ENCODE assay signal across 23 cellular contexts in the genomic region with DNA sequence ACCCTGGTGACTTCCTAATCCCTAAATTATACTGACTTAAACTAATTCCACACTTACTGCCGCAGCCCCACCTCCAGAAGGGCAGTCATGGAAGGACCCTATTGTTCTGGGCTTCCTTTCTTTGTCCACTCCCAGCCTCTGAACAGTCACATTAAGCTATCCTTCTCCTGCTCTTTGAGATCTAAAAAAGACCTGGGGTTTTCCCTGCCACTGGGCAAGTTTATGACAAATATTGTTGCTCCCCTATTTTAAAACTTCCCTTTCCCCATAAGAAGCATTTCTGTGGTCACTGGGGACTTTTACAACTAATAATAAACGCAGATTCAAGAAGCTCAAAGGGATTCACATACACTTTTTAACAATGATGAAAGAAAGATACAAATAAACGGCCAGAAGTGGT. TPM values are rescaled to one million over a fixed set of nuclear protein-coding genes. Genes with fewer than 3 reads are reported as not detected.
DNase-seq lines count a peak whose midpoint lies in the region; ATAC-seq and TF ChIP-seq lines count a peak whose summit lies in the region.
"Had no signal": no experiment of that assay in that cellular context is flagged by ENCODE, and none has a peak within 500 bp of the region (broad histone marks: within the 10 kb centered on the region; RNA-seq: fewer than 3 reads in every experiment).

No MANE protein-coding gene starts in this region.

- H3K4me3 Mint-ChIP-seq in activated naive CD8-positive, alpha-beta T cell treated with anti-CD3 and anti-CD28 coated beads, Interleukin-2, amount 50 U/mL, for 24 hours, result no peak overlapping the region
- no peak overlapping the region for H3K4me3 Mint-ChIP-seq in activated naive CD8-positive, alpha-beta T cell treated with anti-CD3 and anti-CD28 coated beads for 36 hours
- peak overlapping the region; percentile 6 for H3K4me3 Mint-ChIP-seq in stimulated activated memory B cell treated with anti-CD40 and anti-IgM and Interleukin-4, amounts not matched to agents 10 μg/mL and 1 μg/mL and 100 μg/mL, for 72 hours
- H3K4me3 Mint-ChIP-seq: activated CD8-positive, alpha-beta T cell treated with anti-CD3 and anti-CD28 coated beads for 36 hours; activated naive CD4-positive, alpha-beta T cell treated with anti-CD3 and anti-CD28 coated beads for 36 hours; naive B cell; type B pancreatic cell had no signal

- H3K4me3 ChIP-seq in fibroblast of pulmonary artery (replicated peaks; ENCODE audit: low read depth, low read length), result no peak overlapping the region
- H3K4me3 ChIP-seq: colonic mucosa, Peyer's patch had no signal

- H3K27me3 Mint-ChIP-seq in activated naive CD8-positive, alpha-beta T cell treated with anti-CD3 and anti-CD28 coated beads, Interleukin-2, amount 50 U/mL, for 24 hours, result peaks cover 3% of the 10 kb centered on the region
- H3K27me3 Mint-ChIP-seq in activated naive CD8-positive, alpha-beta T cell treated with anti-CD3 and anti-CD28 coated beads for 36 hours, result no peaks in the 10 kb centered on the region
- peaks cover 6% of the 10 kb centered on the region for H3K27me3 Mint-ChIP-seq in stimulated activated memory B cell treated with anti-CD40 and anti-IgM and Interleukin-4, amounts not matched to agents 10 μg/mL and 1 μg/mL and 100 μg/mL, for 72 hours
- H3K27me3 Mint-ChIP-seq: activated CD8-positive, alpha-beta T cell treated with anti-CD3 and anti-CD28 coated beads for 36 hours; naive B cell; type B pancreatic cell had no signal

- no peak for DNase-seq in activated naive CD8-positive, alpha-beta T cell treated with anti-CD3 and anti-CD28 coated beads, Interleukin-2, amount 50 U/mL, for 24 hours
- no peak for DNase-seq in activated naive CD8-positive, alpha-beta T cell treated with anti-CD3 and anti-CD28 coated beads for 36 hours
- DNase-seq in fibroblast of pulmonary artery (ENCODE audit: low read depth) (peak; percentile 11), mesenteric fat pad (ENCODE audit: low spot score) (no peak), NCI-H1694 treated with DMSO at 0.1 percent for 48 hours (lab: John Stamatoyannopoulos, UW) (no peak), NOMO-1 (lab: John Stamatoyannopoulos, UW; ENCODE audit: unreplicated experiment in 2 of 2) (no peak)
- DNase-seq: activated CD4-positive, CD25-positive, alpha-beta regulatory T cell; activated CD8-positive, alpha-beta T cell treated with anti-CD3 and anti-CD28 coated beads for 36 hours; activated naive CD4-positive, alpha-beta T cell treated with anti-CD3 and anti-CD28 coated beads for 36 hours; activated T-cell treated with anti-CD3 and anti-CD28 coated beads, Interleukin-2, amount 50 U/mL, for 1 hour; colonic mucosa; GF-D8; hypothalamus; naive B cell; NCI-H1436 treated with DMSO at 0.1 percent for 48 hours; NCI-H226; Peyer's patch; posterior cingulate gyrus; SK-N-SH; T-helper 9 cell had no signal

- TF ChIP-seq CTCF in fibroblast of pulmonary artery (IDR thresholded peaks at IDR 0.05; ENCODE audit: low read length, missing control alignments), result no peak

- H3K4me1 Mint-ChIP-seq in activated naive CD8-positive, alpha-beta T cell treated with anti-CD3 and anti-CD28 coated beads, Interleukin-2, amount 50 U/mL, for 24 hours, result peaks cover 2% of the 10 kb centered on the region
- H3K4me1 Mint-ChIP-seq in activated naive CD8-positive, alpha-beta T cell treated with anti-CD3 and anti-CD28 coated beads for 36 hours, result peaks cover 2% of the 10 kb centered on the region
- H3K4me1 Mint-ChIP-seq in stimulated activated memory B cell treated with anti-CD40 and anti-IgM and Interleukin-4, amounts not matched to agents 10 μg/mL and 1 μg/mL and 100 μg/mL, for 72 hours, result peaks cover 14% of the 10 kb centered on the region

- H3K36me3 Mint-ChIP-seq in activated naive CD8-positive, alpha-beta T cell treated with anti-CD3 and anti-CD28 coated beads, Interleukin-2, amount 50 U/mL, for 24 hours (ENCODE audit: low read depth), result no peaks in the 10 kb centered on the region
- no peaks in the 10 kb centered on the region for H3K36me3 Mint-ChIP-seq in activated naive CD8-positive, alpha-beta T cell treated with anti-CD3 and anti-CD28 coated beads for 36 hours
- H3K36me3 Mint-ChIP-seq in stimulated activated memory B cell treated with anti-CD40 and anti-IgM and Interleukin-4, amounts not matched to agents 10 μg/mL and 1 μg/mL and 100 μg/mL, for 72 hours, result no peaks in the 10 kb centered on the region
- H3K36me3 Mint-ChIP-seq: naive B cell, type B pancreatic cell had no signal

- ATAC-seq in activated naive CD8-positive, alpha-beta T cell treated with anti-CD3 and anti-CD28 coated beads, Interleukin-2, amount 50 U/mL, for 24 hours, result no peak
- ATAC-seq in HG03378 (IDR thresholded peaks at IDR 0.05; ENCODE audit: unreplicated experiment), result peak; percentile 54
- ATAC-seq in stimulated activated memory B cell treated with anti-CD40 and anti-IgM and Interleukin-4, amounts not matched to agents 10 μg/mL and 1 μg/mL and 100 μg/mL, for 72 hours, result no peak
- ATAC-seq: activated CD8-positive, alpha-beta T cell treated with anti-CD3 and anti-CD28 coated beads for 36 hours had no signal

- H3K9me3 Mint-ChIP-seq in activated naive CD8-positive, alpha-beta T cell treated with anti-CD3 and anti-CD28 coated beads, Interleukin-2, amount 50 U/mL, for 24 hours, result no peaks in the 10 kb centered on the region
- no peaks in the 10 kb centered on the region for H3K9me3 Mint-ChIP-seq in activated naive CD8-positive, alpha-beta T cell treated with anti-CD3 and anti-CD28 coated beads for 36 hours
- H3K9me3 Mint-ChIP-seq in stimulated activated memory B cell treated with anti-CD40 and anti-IgM and Interleukin-4, amounts not matched to agents 10 μg/mL and 1 μg/mL and 100 μg/mL, for 72 hours, result no peaks in the 10 kb centered on the region
- H3K9me3 Mint-ChIP-seq: activated CD8-positive, alpha-beta T cell treated with anti-CD3 and anti-CD28 coated beads for 36 hours; activated naive CD4-positive, alpha-beta T cell treated with anti-CD3 and anti-CD28 coated beads for 36 hours; type B pancreatic cell had no signal

- peak overlapping the region; percentile 15 for H3K27ac Mint-ChIP-seq in activated naive CD8-positive, alpha-beta T cell treated with anti-CD3 and anti-CD28 coated beads, Interleukin-2, amount 50 U/mL, for 24 hours
- no peak overlapping the region for H3K27ac Mint-ChIP-seq in activated naive CD8-positive, alpha-beta T cell treated with anti-CD3 and anti-CD28 coated beads for 36 hours
- no peak overlapping the region for H3K27ac Mint-ChIP-seq in stimulated activated memory B cell treated with anti-CD40 and anti-IgM and Interleukin-4, amounts not matched to agents 10 μg/mL and 1 μg/mL and 100 μg/mL, for 72 hours
- H3K27ac Mint-ChIP-seq: activated CD8-positive, alpha-beta T cell treated with anti-CD3 and anti-CD28 coated beads for 36 hours; activated naive CD4-positive, alpha-beta T cell treated with anti-CD3 and anti-CD28 coated beads for 36 hours; naive B cell; type B pancreatic cell had no signal

RNA-seq across cellular contexts. Expression of a gene that starts 47.2 kb away (rescaled TPM):
- total RNA-seq in activated naive CD8-positive, alpha-beta T cell treated with anti-CD3 and anti-CD28 coated beads for 36 hours, result 100 to 1,000 TPM; 232 to 237 TPM
- total RNA-seq in mesenteric fat pad, result 71.3 TPM
